Comparison of ENCODE assay signal across 27 cellular contexts in genomic region chr3:53863127-53863526, GRCh38. TPM values are rescaled to one million over a fixed set of nuclear protein-coding genes. Genes with fewer than 3 reads are reported as not detected.
"Had no signal": no experiment of that assay in that cellular context is flagged by ENCODE, and none has a peak within 500 bp of the region (broad histone marks: within the 10 kb centered on the region; RNA-seq: fewer than 3 reads in every experiment).

No MANE protein-coding gene starts in this region.

- FAIRE-seq: islet of Langerhans had no signal

- ATAC-seq: activated CD4-positive, alpha-beta T cell treated with anti-CD3 and anti-CD28 coated beads for 36 hours; gastrocnemius medialis; natural killer cell treated with Interleukin-12 subunit alpha and Interleukin-12 subunit beta and Interleukin-15 and Interleukin-18, amount 100 ng/mL, for 72 hours; sciatic nerve; stimulated activated effector memory CD8-positive, alpha-beta T cell treated with anti-CD3 and anti-CD28 coated beads, Interleukin-12 subunit alpha, Interleukin-12 subunit beta, amount 100 ng/mL, for 72 hours had no signal

- H3K27me3 ChIP-seq: ascending aorta, cardiac muscle cell, colonic mucosa, dorsolateral prefrontal cortex, gastrocnemius medialis, vagina had no signal

- H3K4me1 ChIP-seq: ascending aorta, colonic mucosa, gastrocnemius medialis, vagina had no signal

- H3K4me3 ChIP-seq: ascending aorta, cardiac muscle cell, colonic mucosa, dorsolateral prefrontal cortex, gastrocnemius medialis, left ventricle myocardium inferior, lung, skin epidermis, thoracic aorta, vagina had no signal

- DNase-seq: activated CD4-positive, alpha-beta T cell treated with anti-CD3 and anti-CD28 coated beads for 36 hours; activated CD4-positive, CD25-positive, alpha-beta regulatory T cell; activated CD8-positive, alpha-beta memory T cell treated with anti-CD3 and anti-CD28 coated beads for 24 hours; activated effector memory CD4-positive, alpha-beta T cell treated with Interleukin-2 at 50 U/mL for 16 hours; activated naive CD4-positive, alpha-beta T cell treated with Interleukin-2 at 50 U/mL for 16 hours; activated naive CD8-positive, alpha-beta T cell treated with anti-CD3 and anti-CD28 coated beads for 36 hours; cerebellar nuclear complex; colonic mucosa; dorsolateral prefrontal cortex; effector memory CD4-positive, alpha-beta T cell; erythroblast; gastrocnemius medialis; glutamatergic neuron; left ventricle myocardium inferior; mesendoderm; stimulated activated CD4-positive, alpha-beta T cell treated with anti-CD3 and anti-CD28 coated beads, Interleukin-12 subunit alpha, Interleukin-12 subunit beta, amount 100 ng/mL, for 4 hours; stimulated activated CD4-positive, alpha-beta T cell treated with anti-CD3 and anti-CD28 coated beads, Interleukin-4, amount 100 ng/mL, for 1 hour had no signal

- H3K9me3 ChIP-seq: ascending aorta, colonic mucosa, gastrocnemius medialis, left ventricle myocardium inferior, thoracic aorta, vagina had no signal

- H3K27ac ChIP-seq: ascending aorta, cardiac muscle cell, colonic mucosa, dorsolateral prefrontal cortex, gastrocnemius medialis, left ventricle myocardium inferior, skin epidermis, thoracic aorta, vagina had no signal

RNA-seq across cellular contexts. Expression of gene IL17RB, which starts 16.8 kb away (rescaled TPM):
- total RNA-seq: activated naive CD8-positive, alpha-beta T cell treated with anti-CD3 and anti-CD28 coated beads for 36 hours; ascending aorta; vagina had no signal
